Comparison of ENCODE assay signal across 22 cellular contexts in the genomic region with DNA sequence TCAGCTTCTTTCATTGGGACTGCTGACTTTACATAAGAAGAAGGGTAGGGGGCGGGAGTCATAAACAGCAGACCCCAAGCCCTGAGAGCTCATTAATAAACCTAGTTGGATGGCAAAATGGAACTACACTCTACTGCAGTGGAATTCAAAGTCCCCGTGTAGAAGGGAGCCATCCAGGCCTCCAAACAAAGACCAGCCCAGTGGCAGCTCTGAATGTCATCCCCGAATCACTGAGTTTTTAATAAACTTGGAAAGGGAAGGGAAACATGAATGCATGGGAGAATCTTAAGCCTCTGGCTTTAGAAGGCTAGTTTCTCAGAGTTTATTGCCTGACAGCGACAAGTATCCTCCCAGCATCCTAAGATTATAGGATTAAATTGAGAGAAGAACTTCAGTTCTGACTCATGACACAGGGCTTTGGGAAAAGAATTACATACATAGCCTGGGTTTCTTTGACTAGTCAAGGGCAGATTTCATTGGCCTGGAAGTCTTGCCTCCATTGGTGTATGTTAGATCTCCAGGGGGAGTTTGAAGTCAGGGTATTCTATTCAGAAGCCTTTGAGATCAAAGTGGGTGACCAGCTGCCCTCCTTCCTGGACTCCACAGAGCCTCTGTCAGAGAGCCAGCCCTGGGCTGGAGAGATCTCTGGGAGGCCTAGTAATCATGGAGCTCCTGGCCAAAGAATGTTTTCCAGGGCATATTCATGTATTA. TPM values are rescaled to one million over a fixed set of nuclear protein-coding genes. Genes with fewer than 3 reads are reported as not detected.
DNase-seq lines count a peak whose midpoint lies in the region; ATAC-seq and TF ChIP-seq lines count a peak whose summit lies in the region.
"Had no signal": no experiment of that assay in that cellular context is flagged by ENCODE, and none has a peak within 500 bp of the region (broad histone marks: within the 10 kb centered on the region; RNA-seq: fewer than 3 reads in every experiment).

No MANE protein-coding gene starts in this region.

- H3K36me3 Mint-ChIP-seq in HFFc6 (ENCODE audit: low read depth): no peaks in the 10 kb centered on the region; the same call in 1 of the 2 replicates
- H3K36me3 Mint-ChIP-seq in activated T-helper 17 cell treated with anti-CD3 and anti-CD28 coated beads, Interleukin-2, amount 50 U/mL, for 72 hours (ENCODE audit: low read depth): peaks cover 84% of the 10 kb centered on the region
- H3K36me3 Mint-ChIP-seq: memory B cell had no signal

- peaks cover 31% of the 10 kb centered on the region for H3K27me3 Mint-ChIP-seq in HFFc6 (ENCODE audit: insufficient read depth)
- H3K27me3 Mint-ChIP-seq in activated T-helper 17 cell treated with anti-CD3 and anti-CD28 coated beads, Interleukin-2, amount 50 U/mL, for 72 hours: peaks cover 3% of the 10 kb centered on the region

- no peak for TF ChIP-seq CTCF in HFFc6 (IDR thresholded peaks at IDR 0.05)
- no peak for TF ChIP-seq CTCF in GM10266 (IDR thresholded peaks at IDR 0.05; ENCODE audit: control insufficient read depth, insufficient read depth, low read depth, missing control alignments)

- ATAC-seq in activated T-helper 17 cell treated with anti-CD3 and anti-CD28 coated beads, Interleukin-2, amount 50 U/mL, for 72 hours (replicated peaks): no peak
- no peak for ATAC-seq in GM18498 (IDR thresholded peaks at IDR 0.05; ENCODE audit: unreplicated experiment)
- ATAC-seq: esophagus mucosa, heart left ventricle, right cardiac atrium had no signal

- peaks cover 6 to 19% (median 9%) of the 10 kb centered on the region in 11 experiments for H3K27me3 ChIP-seq in BLaER1 treated with 17β-estradiol and CSF1 and Interleukin-3, amounts not matched to agents 10 nM and 100 nM

- no peak overlapping the region for H3K27ac ChIP-seq in BLaER1 treated with 17β-estradiol and CSF1 and Interleukin-3, amounts not matched to agents 10 nM and 100 nM
- H3K27ac ChIP-seq: brain microvascular endothelial cell had no signal

- H3K4me1 ChIP-seq in BLaER1 treated with 17β-estradiol and CSF1 and Interleukin-3, amounts not matched to agents 10 nM and 100 nM: peaks cover 26 to 61% (median 52%) of the 10 kb centered on the region in 10 experiments

- H3K4me3 Mint-ChIP-seq in HFFc6: no peak overlapping the region
- H3K4me3 Mint-ChIP-seq in activated T-helper 17 cell treated with anti-CD3 and anti-CD28 coated beads, Interleukin-2, amount 50 U/mL, for 72 hours: peak overlapping the region; percentile 39
- H3K4me3 Mint-ChIP-seq: activated naive CD4-positive, alpha-beta T cell treated with anti-CD3 and anti-CD28 coated beads for 36 hours; memory B cell had no signal

- no peaks in the 10 kb centered on the region for H3K9me3 ChIP-seq in BLaER1 treated with 17β-estradiol and CSF1 and Interleukin-3, amounts not matched to agents 10 nM and 100 nM (replicated peaks in 1 of 11)
- H3K9me3 ChIP-seq: heart left ventricle had no signal

- no peak overlapping the region; a peak in 1 of 20 replicates for H3K4me3 ChIP-seq in BLaER1 treated with 17β-estradiol and CSF1 and Interleukin-3, amounts not matched to agents 10 nM and 100 nM

- H3K9ac ChIP-seq in BLaER1 treated with 17β-estradiol and CSF1 and Interleukin-3, amounts not matched to agents 10 nM and 100 nM: no peak overlapping the region

- peaks cover 9 to 87% (median 50%) of the 10 kb centered on the region in 11 experiments; a peak in 20 of 22 replicates for H4K20me1 ChIP-seq in BLaER1 treated with 17β-estradiol and CSF1 and Interleukin-3, amounts not matched to agents 10 nM and 100 nM

- H3K27ac Mint-ChIP-seq in HFFc6: no peak overlapping the region
- no peak overlapping the region for H3K27ac Mint-ChIP-seq in activated T-helper 17 cell treated with anti-CD3 and anti-CD28 coated beads, Interleukin-2, amount 50 U/mL, for 72 hours
- H3K27ac Mint-ChIP-seq: activated naive CD4-positive, alpha-beta T cell treated with anti-CD3 and anti-CD28 coated beads for 36 hours; memory B cell had no signal

- DNase-seq in HFFc6: peak; percentile 26
- DNase-seq in iris pigment epithelial cell (ENCODE audit: low read depth): peak; percentile 48
- no peak for DNase-seq in NCI-H1048 (lab: John Stamatoyannopoulos, UW)
- no peak for DNase-seq in stimulated activated naive CD4-positive, alpha-beta T cell (lab: John Stamatoyannopoulos, UW)
- no peak for DNase-seq in GM10266 (ENCODE audit: extremely low spot score)
- DNase-seq: activated CD4-positive, alpha-beta T cell treated with anti-CD3 and anti-CD28 coated beads for 4 hours; activated CD8-positive, alpha-beta memory T cell treated with anti-CD3 and anti-CD28 coated beads, Interleukin-2, amount 50 U/mL, for 48 hours; activated naive CD4-positive, alpha-beta T cell treated with anti-CD3 and anti-CD28 coated beads for 36 hours; brain microvascular endothelial cell; COR-L47; dorsolateral prefrontal cortex; heart left ventricle; NCI-H1417 treated with DMSO at 0.1 percent for 48 hours; right cardiac atrium; SHP77; stimulated activated CD4-positive, alpha-beta T cell treated with anti-CD3 and anti-CD28 coated beads, Interleukin-2, amount 100 ng/mL, for 24 hours; T-helper 2 cell had no signal

- peak overlapping the region in 8 of 11 experiments; percentile 9 to 100 (median 98); a peak in 12 of 22 replicates for H3K4me2 ChIP-seq in BLaER1 treated with 17β-estradiol and CSF1 and Interleukin-3, amounts not matched to agents 10 nM and 100 nM

- peaks cover 27 to 64% (median 35%) of the 10 kb centered on the region in 11 experiments for H3K36me3 ChIP-seq in BLaER1 treated with 17β-estradiol and CSF1 and Interleukin-3, amounts not matched to agents 10 nM and 100 nM
- H3K36me3 ChIP-seq: brain microvascular endothelial cell had no signal

- H3K9me3 Mint-ChIP-seq in HFFc6: no peaks in the 10 kb centered on the region
- H3K9me3 Mint-ChIP-seq in activated T-helper 17 cell treated with anti-CD3 and anti-CD28 coated beads, Interleukin-2, amount 50 U/mL, for 72 hours: no peaks in the 10 kb centered on the region
- H3K9me3 Mint-ChIP-seq: activated naive CD4-positive, alpha-beta T cell treated with anti-CD3 and anti-CD28 coated beads for 36 hours; memory B cell had no signal

- peaks cover 33% of the 10 kb centered on the region for H3K4me1 Mint-ChIP-seq in HFFc6 (ENCODE audit: low read depth)
- peaks cover 45% of the 10 kb centered on the region for H3K4me1 Mint-ChIP-seq in activated T-helper 17 cell treated with anti-CD3 and anti-CD28 coated beads, Interleukin-2, amount 50 U/mL, for 72 hours

RNA-seq across cellular contexts. Expression of gene ATF3, which starts 3.8 kb away (rescaled TPM):
- total RNA-seq in HFFc6 (2021; fragmentation: NEBNext Ultra II Directional; extraction: Animal tissue kit (Norgen Biotek cat#: 25700)): 1 to 10 TPM; 1.9 to 5.5 (median 4.8) TPM
- total RNA-seq in activated T-helper 17 cell treated with anti-CD3 and anti-CD28 coated beads, Interleukin-2, amount 50 U/mL, for 72 hours: 10 to 100 TPM; 26.7 to 35.6 TPM

Comparison
In these comparisons a context has a peak if more than half of its experiments do, and no peak if none do; other contexts are left out.
1. DNase-seq: peak in HFFc6 (single experiment) and iris pigment epithelial cell (single experiment); none in NCI-H1048 (single experiment), stimulated activated naive CD4-positive, alpha-beta T cell (0 of 6) and GM10266 (single experiment).
2. RNA of gene ATF3, which starts 3.8 kb away (total RNA-seq): 26.7 to 35.6 TPM in activated T-helper 17 cell treated with anti-CD3 and anti-CD28 coated beads, Interleukin-2, amount 50 U/mL, for 72 hours; 1.9 to 5.5 TPM in HFFc6; every median in the first group is over 4 times any median in the second.